Comparison of ENCODE assay signal across 2 cellular contexts in genomic region chr3:47159153-47159552, GRCh38.
TF ChIP-seq lines count a peak whose summit lies in the region.

No MANE protein-coding gene starts in this region.

TF ChIP-seq in IMR-90, 13 proteins besides CTCF, POLR2A, EP300 and RAD21:
- no peak for TF ChIP-seq BHLHE40 (IDR thresholded peaks at IDR 0.05; ENCODE audit: low read depth, low read length)
- TF ChIP-seq MAFK (IDR thresholded peaks at IDR 0.05; ENCODE audit: low read depth, low read length) = no peak
- TF ChIP-seq, protein P1, sequence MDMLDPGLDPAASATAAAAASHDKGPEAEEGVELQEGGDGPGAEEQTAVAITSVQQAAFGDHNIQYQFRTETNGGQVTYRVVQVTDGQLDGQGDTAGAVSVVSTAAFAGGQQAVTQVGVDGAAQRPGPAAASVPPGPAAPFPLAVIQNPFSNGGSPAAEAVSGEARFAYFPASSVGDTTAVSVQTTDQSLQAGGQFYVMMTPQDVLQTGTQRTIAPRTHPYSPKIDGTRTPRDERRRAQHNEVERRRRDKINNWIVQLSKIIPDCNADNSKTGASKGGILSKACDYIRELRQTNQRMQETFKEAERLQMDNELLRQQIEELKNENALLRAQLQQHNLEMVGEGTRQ (IDR thresholded peaks at IDR 0.05; ENCODE audit: low read depth, low read length) = no peak
- TF ChIP-seq, protein P2, sequence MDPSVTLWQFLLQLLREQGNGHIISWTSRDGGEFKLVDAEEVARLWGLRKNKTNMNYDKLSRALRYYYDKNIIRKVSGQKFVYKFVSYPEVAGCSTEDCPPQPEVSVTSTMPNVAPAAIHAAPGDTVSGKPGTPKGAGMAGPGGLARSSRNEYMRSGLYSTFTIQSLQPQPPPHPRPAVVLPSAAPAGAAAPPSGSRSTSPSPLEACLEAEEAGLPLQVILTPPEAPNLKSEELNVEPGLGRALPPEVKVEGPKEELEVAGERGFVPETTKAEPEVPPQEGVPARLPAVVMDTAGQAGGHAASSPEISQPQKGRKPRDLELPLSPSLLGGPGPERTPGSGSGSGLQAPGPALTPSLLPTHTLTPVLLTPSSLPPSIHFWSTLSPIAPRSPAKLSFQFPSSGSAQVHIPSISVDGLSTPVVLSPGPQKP (IDR thresholded peaks at IDR 0.05; ENCODE audit: borderline replicate concordance, low read depth, low read length) = no peak
- TF ChIP-seq MAZ (IDR thresholded peaks at IDR 0.05; ENCODE audit: borderline replicate concordance, low read depth, low read length) = no peak
- TF ChIP-seq CHD1 (IDR thresholded peaks at IDR 0.05; ENCODE audit: low read depth, low read length) = no peak
- no peak for TF ChIP-seq CEBPB (IDR thresholded peaks at IDR 0.05; ENCODE audit: low read depth, low read length)
- no peak for TF ChIP-seq MXI1 (IDR thresholded peaks at IDR 0.05; ENCODE audit: borderline replicate concordance, low read depth, low read length)
- TF ChIP-seq SMC3 (IDR thresholded peaks at IDR 0.05; ENCODE audit: low read depth, low read length) = no peak
- TF ChIP-seq NFE2L2 (IDR thresholded peaks at IDR 0.05; ENCODE audit: low read depth, low read length) = no peak

TF ChIP-seq in GM12878, 131 proteins besides CTCF, POLR2A, EP300 and RAD21:
- TF ChIP-seq YY1 (IDR thresholded peaks at IDR 0.05; ENCODE audit: low read depth, low read length) = no peak
- no peak for TF ChIP-seq PBX3 (IDR thresholded peaks at IDR 0.05; ENCODE audit: insufficient replicate concordance, low read depth, low read length)
- no peak for TF ChIP-seq TCF7 (IDR thresholded peaks at IDR 0.05; ENCODE audit: borderline replicate concordance)
- 0 out of 2 replicates have a peak, but pooled peaks have one; percentile 14 for TF ChIP-seq IKZF1 (conservative IDR thresholded peaks at IDR 0.05)
- TF ChIP-seq, protein P3, sequence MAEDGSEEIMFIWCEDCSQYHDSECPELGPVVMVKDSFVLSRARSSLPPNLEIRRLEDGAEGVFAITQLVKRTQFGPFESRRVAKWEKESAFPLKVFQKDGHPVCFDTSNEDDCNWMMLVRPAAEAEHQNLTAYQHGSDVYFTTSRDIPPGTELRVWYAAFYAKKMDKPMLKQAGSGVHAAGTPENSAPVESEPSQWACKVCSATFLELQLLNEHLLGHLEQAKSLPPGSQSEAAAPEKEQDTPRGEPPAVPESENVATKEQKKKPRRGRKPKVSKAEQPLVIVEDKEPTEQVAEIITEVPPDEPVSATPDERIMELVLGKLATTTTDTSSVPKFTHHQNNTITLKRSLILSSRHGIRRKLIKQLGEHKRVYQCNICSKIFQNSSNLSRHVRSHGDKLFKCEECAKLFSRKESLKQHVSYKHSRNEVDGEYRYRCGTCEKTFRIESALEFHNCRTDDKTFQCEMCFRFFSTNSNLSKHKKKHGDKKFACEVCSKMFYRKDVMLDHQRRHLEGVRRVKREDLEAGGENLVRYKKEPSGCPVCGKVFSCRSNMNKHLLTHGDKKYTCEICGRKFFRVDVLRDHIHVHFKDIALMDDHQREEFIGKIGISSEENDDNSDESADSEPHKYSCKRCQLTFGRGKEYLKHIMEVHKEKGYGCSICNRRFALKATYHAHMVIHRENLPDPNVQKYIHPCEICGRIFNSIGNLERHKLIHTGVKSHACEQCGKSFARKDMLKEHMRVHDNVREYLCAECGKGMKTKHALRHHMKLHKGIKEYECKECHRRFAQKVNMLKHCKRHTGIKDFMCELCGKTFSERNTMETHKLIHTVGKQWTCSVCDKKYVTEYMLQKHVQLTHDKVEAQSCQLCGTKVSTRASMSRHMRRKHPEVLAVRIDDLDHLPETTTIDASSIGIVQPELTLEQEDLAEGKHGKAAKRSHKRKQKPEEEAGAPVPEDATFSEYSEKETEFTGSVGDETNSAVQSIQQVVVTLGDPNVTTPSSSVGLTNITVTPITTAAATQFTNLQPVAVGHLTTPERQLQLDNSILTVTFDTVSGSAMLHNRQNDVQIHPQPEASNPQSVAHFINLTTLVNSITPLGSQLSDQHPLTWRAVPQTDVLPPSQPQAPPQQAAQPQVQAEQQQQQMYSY (CRISPR knock-in tag; IDR thresholded peaks at IDR 0.05) = no peak
- TF ChIP-seq ATF3 (IDR thresholded peaks at IDR 0.05; ENCODE audit: borderline replicate concordance, extremely low read depth, low read depth, low read length) = no peak
